In the genomic region with DNA sequence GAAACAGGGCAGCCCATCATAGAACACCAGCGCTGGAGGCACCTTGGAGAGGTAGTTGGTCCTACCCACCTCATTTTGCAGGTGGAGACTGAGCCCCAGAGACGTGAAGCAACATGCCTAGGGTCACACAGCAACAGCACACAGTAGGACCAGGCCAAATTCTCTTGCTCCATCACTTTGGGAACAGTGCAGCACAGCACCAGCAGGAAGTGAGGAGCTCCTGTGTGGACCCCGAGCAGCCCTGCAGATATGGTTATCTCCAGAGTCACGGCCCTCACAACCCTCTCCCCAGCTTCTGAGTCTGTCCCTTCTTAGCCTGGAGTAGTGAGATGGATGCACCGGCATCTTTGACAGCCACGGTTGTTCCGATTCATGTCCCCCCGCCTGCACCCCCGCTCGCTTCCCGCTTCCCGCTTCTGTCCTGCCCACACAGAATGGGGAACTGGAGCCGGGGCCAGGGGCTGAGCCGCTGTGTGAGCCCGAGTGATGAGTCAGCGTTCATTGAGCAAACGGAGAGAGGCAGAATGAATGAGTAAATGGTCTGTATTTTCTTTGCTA, we compare ENCODE assay signal across 10 cellular contexts.
DNase-seq lines count a peak whose midpoint lies in the region; ATAC-seq, FAIRE-seq and TF ChIP-seq lines count a peak whose summit lies in the region.
"Had no signal": no experiment of that assay in that cellular context is flagged by ENCODE, and none has a peak within 500 bp of the region (broad histone marks: within the 10 kb centered on the region; RNA-seq: fewer than 3 reads in every experiment).

No MANE protein-coding gene starts in this region.

- FAIRE-seq in bronchial epithelial cell (lab: Jason Lieb, UNC) = no peak

- ATAC-seq in memory B cell (ENCODE audit: low read depth) (peak; percentile 14), GM21529 (IDR thresholded peaks at IDR 0.05; ENCODE audit: unreplicated experiment) (no peak)

- H3K36me3 ChIP-seq in bronchial epithelial cell (ENCODE audit: control insufficient read depth, insufficient read depth, low read length) = no peaks in the 10 kb centered on the region
- H3K36me3 ChIP-seq: esophagus muscularis mucosa had no signal

- H3K36me3 Mint-ChIP-seq in memory B cell = no peaks in the 10 kb centered on the region

- H3K4me3 Mint-ChIP-seq in memory B cell = peak overlapping the region; percentile 38

- H3K9me3 Mint-ChIP-seq in memory B cell = peaks cover 3% of the 10 kb centered on the region

- TF ChIP-seq CTCF in bronchial epithelial cell (IDR thresholded peaks at IDR 0.05; ENCODE audit: insufficient read depth, low read length, severe bottlenecking) = no peak

- H3K4me1 Mint-ChIP-seq in memory B cell = peaks cover 51% of the 10 kb centered on the region

- no peaks in the 10 kb centered on the region for H3K27me3 ChIP-seq in bronchial epithelial cell (ENCODE audit: control insufficient read depth, insufficient read depth, low read length)

- no peak overlapping the region for H3K4me3 ChIP-seq in bronchial epithelial cell (ENCODE audit: low read depth, low read length)
- H3K4me3 ChIP-seq: esophagus muscularis mucosa had no signal

- peak overlapping the region; percentile 55 for H3K27ac Mint-ChIP-seq in memory B cell

- DNase-seq in AML-193 (lab: John Stamatoyannopoulos, UW) (peak; percentile 94 to 96), KBM-7 (peak; percentile 86), bronchial epithelial cell (ENCODE audit: low read depth) (peak; percentile 72), memory B cell (ENCODE audit: low spot score in 2 of 2) (no peak), NCI-H82 treated with DMSO at 0.1 percent for 48 hours (lab: John Stamatoyannopoulos, UW; ENCODE audit: unreplicated experiment) (no peak), superior temporal gyrus (ENCODE audit: extremely low spot score) (no peak), cerebellum (ENCODE audit: low spot score) (no peak)
- DNase-seq: DMS53 had no signal

- no peaks in the 10 kb centered on the region for H3K27me3 Mint-ChIP-seq in memory B cell

- in situ Hi-C loops in KBM-7 (cut with MboI; ENCODE audit: low pct_unique_long_range_greater_than_20kb, low sequenced_read_pairs) = no loop called here

Comparison
In these comparisons a context has a peak if more than half of its experiments do, and no peak if none do; other contexts are left out.
1. DNase-seq: peak in AML-193 (2 of 2), KBM-7 (single experiment) and bronchial epithelial cell (single experiment); none in memory B cell (0 of 2), NCI-H82 treated with DMSO at 0.1 percent for 48 hours (single experiment), superior temporal gyrus (single experiment) and cerebellum (single experiment).